ENCODE assay signal across 18 cellular contexts in genomic region chr12:46900734-46901463, GRCh38.
"Had no signal": no experiment of that assay in that cellular context is flagged by ENCODE, and none has a peak within 500 bp of the region (broad histone marks: within the 10 kb centered on the region; RNA-seq: fewer than 3 reads in every experiment).

No MANE protein-coding gene starts in this region.

- H3K27me3 ChIP-seq: foreskin keratinocyte, right atrium auricular region, tibial nerve had no signal

- H3K4me1 ChIP-seq: right atrium auricular region, tibial nerve had no signal

- ATAC-seq: activated CD8-positive, alpha-beta T cell treated with anti-CD3 and anti-CD28 coated beads for 36 hours; activated naive CD4-positive, alpha-beta T cell treated with anti-CD3 and anti-CD28 coated beads, Interleukin-2, amount 50 U/mL, for 72 hours; activated T-cell treated with anti-CD3 and anti-CD28 coated beads, Interleukin-2, amount 50 U/mL, for 4 hours; foreskin keratinocyte; left colon; T-helper 17 cell had no signal

- H3K4me3 Mint-ChIP-seq: activated CD8-positive, alpha-beta T cell treated with anti-CD3 and anti-CD28 coated beads for 36 hours; activated T-cell treated with anti-CD3 and anti-CD28 coated beads, Interleukin-2, amount 50 U/mL, for 4 hours; brain; central memory CD8-positive, alpha-beta T cell; T-helper 17 cell had no signal

- H3K4me3 ChIP-seq: right atrium auricular region, tibial nerve had no signal

- DNase-seq: activated CD4-positive, alpha-beta T cell treated with anti-CD3 and anti-CD28 coated beads for 4 hours; activated CD8-positive, alpha-beta T cell treated with anti-CD3 and anti-CD28 coated beads for 36 hours; activated gamma-delta T cell; activated T-cell treated with anti-CD3 and anti-CD28 coated beads, Interleukin-2, amount 50 U/mL, for 4 hours; amygdala; effector CD8-positive, alpha-beta T cell; foreskin keratinocyte; immature natural killer cell; left colon; small intestine; stimulated activated CD4-positive, alpha-beta T cell treated with anti-CD3 and anti-CD28 coated beads, Interleukin-4, amount 100 ng/mL, for 24 hours; stimulated activated naive CD4-positive, alpha-beta T cell; T-helper 17 cell had no signal

- H3K27ac Mint-ChIP-seq: activated CD8-positive, alpha-beta T cell treated with anti-CD3 and anti-CD28 coated beads for 36 hours; activated naive CD4-positive, alpha-beta T cell treated with anti-CD3 and anti-CD28 coated beads, Interleukin-2, amount 50 U/mL, for 72 hours; brain; immature natural killer cell; T-helper 17 cell had no signal

- H3K36me3 ChIP-seq: right atrium auricular region, tibial nerve had no signal

- H3K9me3 Mint-ChIP-seq: brain; central memory CD8-positive, alpha-beta T cell had no signal

- H3K27ac ChIP-seq: foreskin keratinocyte, right atrium auricular region, tibial nerve had no signal

- H3K4me1 Mint-ChIP-seq: brain; central memory CD8-positive, alpha-beta T cell had no signal

- H3K27me3 Mint-ChIP-seq: activated CD8-positive, alpha-beta T cell treated with anti-CD3 and anti-CD28 coated beads for 36 hours had no signal

- H3K9me3 ChIP-seq: right atrium auricular region, tibial nerve had no signal

- H3K36me3 Mint-ChIP-seq: brain had no signal
